ENCODE assay signal across 18 cellular contexts in genomic region chr7:69633122-69633892, GRCh38. TPM values are rescaled to one million over a fixed set of nuclear protein-coding genes. Genes with fewer than 3 reads are reported as not detected.
A peak's percentile ranks its signal among the peaks of the same experiment; 100 is the strongest.
DNase-seq lines count a peak whose midpoint lies in the region; ATAC-seq, FAIRE-seq and TF ChIP-seq lines count a peak whose summit lies in the region.
"Had no signal": no experiment of that assay in that cellular context is flagged by ENCODE, and none has a peak within 500 bp of the region (broad histone marks: within the 10 kb centered on the region; RNA-seq: fewer than 3 reads in every experiment).

No MANE protein-coding gene starts in this region.

- H3K9me3 ChIP-seq in SK-N-MC (ENCODE audit: low read depth, low read length) = no peaks in the 10 kb centered on the region

- peak overlapping the region; percentile 90 for H3K27ac Mint-ChIP-seq in chondrocyte (ENCODE audit: unreplicated experiment)
- H3K27ac Mint-ChIP-seq: CD8-positive, alpha-beta T cell had no signal

- DNase-seq in DMS 273 (lab: John Stamatoyannopoulos, UW; ENCODE audit: unreplicated experiment) = peak; percentile 71
- DNase-seq in SK-N-MC (ENCODE audit: low read depth, low spot score) = no peak
- no peak for DNase-seq in chondrocyte (ENCODE audit: low spot score)
- DNase-seq in occipital lobe (lab: John Stamatoyannopoulos, UW) = peak; percentile 2
- no peak for DNase-seq in GM19239 (ENCODE audit: insufficient read length, low spot score)
- DNase-seq in GDM1 (lab: John Stamatoyannopoulos, UW) = no peak
- DNase-seq in NCI-H510A (lab: John Stamatoyannopoulos, UW) = no peak
- DNase-seq: Calu3; CD8-positive, alpha-beta T cell; NCI-H1417 treated with DMSO at 0.1 percent for 48 hours; NCI-H1930; NCI-H774; SHP77 treated with DMSO at 0.1 percent for 48 hours had no signal

- no peak overlapping the region for H3K9ac ChIP-seq in SK-N-MC (ENCODE audit: insufficient read length)
- H3K9ac ChIP-seq: BLaER1, KMS-11 had no signal

- no peaks in the 10 kb centered on the region for H3K9me3 Mint-ChIP-seq in chondrocyte (ENCODE audit: low read depth)
- H3K9me3 Mint-ChIP-seq: CD8-positive, alpha-beta T cell had no signal

- no peaks in the 10 kb centered on the region for H3K36me3 Mint-ChIP-seq in chondrocyte (ENCODE audit: low read depth)
- H3K36me3 Mint-ChIP-seq: CD8-positive, alpha-beta T cell had no signal

- peak overlapping the region; percentile 0 for H3K4me3 Mint-ChIP-seq in chondrocyte (ENCODE audit: unreplicated experiment)
- H3K4me3 Mint-ChIP-seq: CD8-positive, alpha-beta T cell had no signal

- TF ChIP-seq CTCF in chondrocyte (IDR thresholded peaks at IDR 0.05) = no peak

- peaks cover 54% of the 10 kb centered on the region for H3K4me1 Mint-ChIP-seq in chondrocyte (ENCODE audit: low read depth)

- no peaks in the 10 kb centered on the region for H3K27me3 Mint-ChIP-seq in chondrocyte (ENCODE audit: low read depth)

- no peaks in the 10 kb centered on the region for H3K36me3 ChIP-seq in SK-N-MC (ENCODE audit: insufficient read depth, low read length)

- no peak for ATAC-seq in HG03280 (IDR thresholded peaks at IDR 0.05; ENCODE audit: unreplicated experiment)
- ATAC-seq: CD8-positive, alpha-beta T cell had no signal

- peak overlapping the region; percentile 63; the same call in 1 of the 2 replicates for H3K27ac ChIP-seq in SK-N-MC
- H3K27ac ChIP-seq: BLaER1, KMS-11 had no signal

- FAIRE-seq in GM19239 (lab: Jason Lieb, UNC) = no peak
- FAIRE-seq: A204.1, GM12892 had no signal

- no peak overlapping the region for H3K4me3 ChIP-seq in SK-N-MC
- H3K4me3 ChIP-seq: BLaER1 had no signal

RNA-seq across cellular contexts. Expression of gene AUTS2, which starts 35.0 kb away (rescaled TPM):
- 31.5 to 69.2 TPM (median 40.8 TPM) in 3 replicates for total RNA-seq in chondrocyte
- total RNA-seq in occipital lobe = 95.3 TPM
- total RNA-seq: Calu3 had no signal

Comparison
In these comparisons a context has a peak if more than half of its experiments do, and no peak if none do; other contexts are left out.
1. DNase-seq: peak in DMS 273 (single experiment) and occipital lobe (single experiment); none in SK-N-MC (single experiment), chondrocyte (single experiment), GM19239 (single experiment), GDM1 (single experiment) and NCI-H510A (single experiment).